ENCODE assay signal across 8 cellular contexts in genomic region chr16:30921748-30922419, GRCh38. TPM values are rescaled to one million over a fixed set of nuclear protein-coding genes. Genes with fewer than 3 reads are reported as not detected.
DNase-seq lines count a peak whose midpoint lies in the region; ATAC-seq and TF ChIP-seq lines count a peak whose summit lies in the region.

No MANE protein-coding gene starts in this region.

- peaks cover 20% of the 10 kb centered on the region for H3K4me1 Mint-ChIP-seq in T-helper 1 cell treated with Interleukin-12 subunit alpha and Interleukin-12 subunit beta and Interleukin-4 antibody, amounts not matched to agents 30 μg/mL and 1 μg/mL, for 36 hours (ENCODE audit: low read depth)

- peak overlapping the region; percentile 73 for H3K4me3 ChIP-seq in AG10803 (ENCODE audit: low read length)
- peak overlapping the region; percentile 35 to 85 for H3K4me3 ChIP-seq in right atrium auricular region
- H3K4me3 ChIP-seq in psoas muscle: peak overlapping the region; percentile 81

- peak overlapping the region; percentile 100 for H3K27ac Mint-ChIP-seq in T-helper 1 cell treated with Interleukin-12 subunit alpha and Interleukin-12 subunit beta and Interleukin-4 antibody, amounts not matched to agents 30 μg/mL and 1 μg/mL, for 36 hours

- H3K27ac ChIP-seq in angular gyrus (ENCODE audit: low read depth, low read length): peak overlapping the region; percentile 75
- H3K27ac ChIP-seq in right atrium auricular region: peak overlapping the region; percentile 94 to 96
- peak overlapping the region; percentile 86 for H3K27ac ChIP-seq in psoas muscle

- no peaks in the 10 kb centered on the region for H3K36me3 Mint-ChIP-seq in T-helper 1 cell treated with Interleukin-12 subunit alpha and Interleukin-12 subunit beta and Interleukin-4 antibody, amounts not matched to agents 30 μg/mL and 1 μg/mL, for 36 hours (ENCODE audit: low read depth)

- no peaks in the 10 kb centered on the region for H3K9me3 Mint-ChIP-seq in T-helper 1 cell treated with Interleukin-12 subunit alpha and Interleukin-12 subunit beta and Interleukin-4 antibody, amounts not matched to agents 30 μg/mL and 1 μg/mL, for 36 hours

- H3K36me3 ChIP-seq in right atrium auricular region (no peaks in the 10 kb centered on the region), psoas muscle (ENCODE audit: insufficient read depth in 1 of 2, low read depth in 1 of 2) (no peaks in the 10 kb centered on the region)

- peak; percentile 79 for DNase-seq in AG10803 (ENCODE audit: low read depth)
- DNase-seq in NCI-H146 (lab: John Stamatoyannopoulos, UW): peak; percentile 94
- DNase-seq in right atrium auricular region (ENCODE audit: low spot score): peak; percentile 91
- DNase-seq in psoas muscle: peak; percentile 86 to 91
- DNase-seq in ureter (ENCODE audit: low spot score): peak; percentile 94

- peak overlapping the region; percentile 100 for H3K4me3 Mint-ChIP-seq in T-helper 1 cell treated with Interleukin-12 subunit alpha and Interleukin-12 subunit beta and Interleukin-4 antibody, amounts not matched to agents 30 μg/mL and 1 μg/mL, for 36 hours

- ATAC-seq in GM21381 (IDR thresholded peaks at IDR 0.05; ENCODE audit: unreplicated experiment) (peak; percentile 1), psoas muscle (peak; percentile 14 to 44 (median 21))

- H3K4me1 ChIP-seq in right atrium auricular region (peaks cover 0 to 29% of the 10 kb centered on the region in 2 donors), psoas muscle (peaks cover 7% of the 10 kb centered on the region)

- intact Hi-C loops in psoas muscle (cut with DNase I): loop anchor here (1.0 kb wide), 1 partner anchor 77 kb away; no protein-coding TSS in a partner anchor

- TF ChIP-seq CTCF in AG10803 (conservative IDR thresholded peaks at IDR 0.05; ENCODE audit: low read length) (peak; percentile 88), right atrium auricular region (IDR thresholded peaks at IDR 0.05) (peak; percentile 81 to 93), psoas muscle (IDR thresholded peaks at IDR 0.05) (peak; percentile 84)

- H3K9me3 ChIP-seq in right atrium auricular region (no peaks in the 10 kb centered on the region), psoas muscle (no peaks in the 10 kb centered on the region)

- H3K27me3 Mint-ChIP-seq in T-helper 1 cell treated with Interleukin-12 subunit alpha and Interleukin-12 subunit beta and Interleukin-4 antibody, amounts not matched to agents 30 μg/mL and 1 μg/mL, for 36 hours (ENCODE audit: low read depth): no peaks in the 10 kb centered on the region

- H3K27me3 ChIP-seq in right atrium auricular region: no peaks in the 10 kb centered on the region
- H3K27me3 ChIP-seq in psoas muscle (ENCODE audit: insufficient read depth in 3 of 3, low read length in 2 of 3): no peaks in the 10 kb centered on the region

- WGBS in psoas muscle, 3 donors: 1% methylated on average over 37 of the region's 37 CpGs

RNA-seq across cellular contexts. Expression of gene FBXL19, which starts 1.5 kb away (rescaled TPM):
- 1 to 10 TPM; 5.7 to 7.9 TPM for total RNA-seq in right atrium auricular region
- total RNA-seq in psoas muscle: 1 to 10 TPM; 3.4 to 4.2 (median 4.1) TPM
- 1 to 10 TPM; 2.8 to 5.4 (median 2.8) TPM for polyA plus RNA-seq in psoas muscle
- 25.7 TPM for total RNA-seq in ureter

RNA-seq across cellular contexts. Expression of gene CTF1, which starts 25.5 kb away (rescaled TPM):
- total RNA-seq in right atrium auricular region (1 to 10 TPM; 6.5 to 7.6 TPM), psoas muscle (10 to 100 TPM in 1 of 4 donors, 1 to 10 TPM in 3; 8.5 to 16.6 (median 9.4) TPM), ureter (8.2 TPM)
- 1 to 10 TPM; 4.9 to 5.5 (median 5.2) TPM for polyA plus RNA-seq in psoas muscle

RNA-seq across cellular contexts. Expression of gene ORAI3, which starts 27.0 kb away (rescaled TPM):
- total RNA-seq in right atrium auricular region: 10 to 100 TPM; 22.4 to 23.0 TPM
- 1 to 10 TPM; 3.6 to 5.8 (median 5.5) TPM for total RNA-seq in psoas muscle
- polyA plus RNA-seq in psoas muscle: 1 to 10 TPM; 3.5 to 6.0 (median 4.0) TPM
- total RNA-seq in ureter: 25.9 TPM

RNA-seq across cellular contexts. Expression of gene BCL7C, which starts 28.0 kb away (rescaled TPM):
- total RNA-seq in right atrium auricular region (10 to 100 TPM; 21.1 to 35.1 TPM), psoas muscle (10 to 100 TPM; 13.9 to 18.1 (median 15.1) TPM), ureter (35.9 TPM)
- polyA plus RNA-seq in psoas muscle: 10 to 100 TPM; 18.9 to 40.9 (median 30.2) TPM

RNA-seq across cellular contexts. Expression of gene SETD1A, which starts 35.7 kb away (rescaled TPM):
- total RNA-seq in right atrium auricular region: 1 to 10 TPM; 3.8 to 8.6 TPM
- 10 to 100 TPM; 13.3 to 19.0 (median 16.2) TPM for total RNA-seq in psoas muscle
- polyA plus RNA-seq in psoas muscle: 10 to 100 TPM in 1 of 3 donors, 1 to 10 TPM in 2; 7.9 to 15.9 (median 9.4) TPM
- total RNA-seq in ureter: 19.6 TPM

Comparison
In these comparisons a context has a peak if more than half of its experiments do, and no peak if none do; other contexts are left out.
1. Peak in every context shown above with its lines: DNase-seq, ATAC-seq, H3K4me3 ChIP-seq and H3K27ac ChIP-seq.